ENCODE assay signal across 1 cellular context in the genomic region with DNA sequence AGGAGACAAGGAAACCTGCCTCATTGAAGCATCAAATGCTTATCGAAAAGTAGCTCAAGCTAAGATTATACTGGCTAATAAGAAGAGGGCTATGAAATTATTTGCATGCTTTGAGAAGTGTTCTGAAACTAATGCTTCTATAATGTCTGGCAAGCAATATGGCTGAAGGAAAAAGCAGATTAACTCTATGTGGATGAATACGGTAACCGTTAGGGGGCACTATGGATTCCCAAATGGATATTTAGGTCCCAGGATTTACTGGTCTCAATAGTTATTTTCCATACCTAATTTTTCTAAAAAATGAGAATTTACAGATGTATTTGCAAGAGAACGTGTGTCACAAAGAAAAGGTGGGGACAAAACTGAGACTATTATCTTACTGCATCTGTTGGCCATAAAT.
A peak's percentile ranks its signal among the peaks of the same experiment; 100 is the strongest.
TF ChIP-seq lines count a peak whose summit lies in the region.

No MANE protein-coding gene starts in this region.

TF ChIP-seq in H1, 55 proteins besides CTCF, POLR2A, EP300 and RAD21:
- TF ChIP-seq, protein P1, sequence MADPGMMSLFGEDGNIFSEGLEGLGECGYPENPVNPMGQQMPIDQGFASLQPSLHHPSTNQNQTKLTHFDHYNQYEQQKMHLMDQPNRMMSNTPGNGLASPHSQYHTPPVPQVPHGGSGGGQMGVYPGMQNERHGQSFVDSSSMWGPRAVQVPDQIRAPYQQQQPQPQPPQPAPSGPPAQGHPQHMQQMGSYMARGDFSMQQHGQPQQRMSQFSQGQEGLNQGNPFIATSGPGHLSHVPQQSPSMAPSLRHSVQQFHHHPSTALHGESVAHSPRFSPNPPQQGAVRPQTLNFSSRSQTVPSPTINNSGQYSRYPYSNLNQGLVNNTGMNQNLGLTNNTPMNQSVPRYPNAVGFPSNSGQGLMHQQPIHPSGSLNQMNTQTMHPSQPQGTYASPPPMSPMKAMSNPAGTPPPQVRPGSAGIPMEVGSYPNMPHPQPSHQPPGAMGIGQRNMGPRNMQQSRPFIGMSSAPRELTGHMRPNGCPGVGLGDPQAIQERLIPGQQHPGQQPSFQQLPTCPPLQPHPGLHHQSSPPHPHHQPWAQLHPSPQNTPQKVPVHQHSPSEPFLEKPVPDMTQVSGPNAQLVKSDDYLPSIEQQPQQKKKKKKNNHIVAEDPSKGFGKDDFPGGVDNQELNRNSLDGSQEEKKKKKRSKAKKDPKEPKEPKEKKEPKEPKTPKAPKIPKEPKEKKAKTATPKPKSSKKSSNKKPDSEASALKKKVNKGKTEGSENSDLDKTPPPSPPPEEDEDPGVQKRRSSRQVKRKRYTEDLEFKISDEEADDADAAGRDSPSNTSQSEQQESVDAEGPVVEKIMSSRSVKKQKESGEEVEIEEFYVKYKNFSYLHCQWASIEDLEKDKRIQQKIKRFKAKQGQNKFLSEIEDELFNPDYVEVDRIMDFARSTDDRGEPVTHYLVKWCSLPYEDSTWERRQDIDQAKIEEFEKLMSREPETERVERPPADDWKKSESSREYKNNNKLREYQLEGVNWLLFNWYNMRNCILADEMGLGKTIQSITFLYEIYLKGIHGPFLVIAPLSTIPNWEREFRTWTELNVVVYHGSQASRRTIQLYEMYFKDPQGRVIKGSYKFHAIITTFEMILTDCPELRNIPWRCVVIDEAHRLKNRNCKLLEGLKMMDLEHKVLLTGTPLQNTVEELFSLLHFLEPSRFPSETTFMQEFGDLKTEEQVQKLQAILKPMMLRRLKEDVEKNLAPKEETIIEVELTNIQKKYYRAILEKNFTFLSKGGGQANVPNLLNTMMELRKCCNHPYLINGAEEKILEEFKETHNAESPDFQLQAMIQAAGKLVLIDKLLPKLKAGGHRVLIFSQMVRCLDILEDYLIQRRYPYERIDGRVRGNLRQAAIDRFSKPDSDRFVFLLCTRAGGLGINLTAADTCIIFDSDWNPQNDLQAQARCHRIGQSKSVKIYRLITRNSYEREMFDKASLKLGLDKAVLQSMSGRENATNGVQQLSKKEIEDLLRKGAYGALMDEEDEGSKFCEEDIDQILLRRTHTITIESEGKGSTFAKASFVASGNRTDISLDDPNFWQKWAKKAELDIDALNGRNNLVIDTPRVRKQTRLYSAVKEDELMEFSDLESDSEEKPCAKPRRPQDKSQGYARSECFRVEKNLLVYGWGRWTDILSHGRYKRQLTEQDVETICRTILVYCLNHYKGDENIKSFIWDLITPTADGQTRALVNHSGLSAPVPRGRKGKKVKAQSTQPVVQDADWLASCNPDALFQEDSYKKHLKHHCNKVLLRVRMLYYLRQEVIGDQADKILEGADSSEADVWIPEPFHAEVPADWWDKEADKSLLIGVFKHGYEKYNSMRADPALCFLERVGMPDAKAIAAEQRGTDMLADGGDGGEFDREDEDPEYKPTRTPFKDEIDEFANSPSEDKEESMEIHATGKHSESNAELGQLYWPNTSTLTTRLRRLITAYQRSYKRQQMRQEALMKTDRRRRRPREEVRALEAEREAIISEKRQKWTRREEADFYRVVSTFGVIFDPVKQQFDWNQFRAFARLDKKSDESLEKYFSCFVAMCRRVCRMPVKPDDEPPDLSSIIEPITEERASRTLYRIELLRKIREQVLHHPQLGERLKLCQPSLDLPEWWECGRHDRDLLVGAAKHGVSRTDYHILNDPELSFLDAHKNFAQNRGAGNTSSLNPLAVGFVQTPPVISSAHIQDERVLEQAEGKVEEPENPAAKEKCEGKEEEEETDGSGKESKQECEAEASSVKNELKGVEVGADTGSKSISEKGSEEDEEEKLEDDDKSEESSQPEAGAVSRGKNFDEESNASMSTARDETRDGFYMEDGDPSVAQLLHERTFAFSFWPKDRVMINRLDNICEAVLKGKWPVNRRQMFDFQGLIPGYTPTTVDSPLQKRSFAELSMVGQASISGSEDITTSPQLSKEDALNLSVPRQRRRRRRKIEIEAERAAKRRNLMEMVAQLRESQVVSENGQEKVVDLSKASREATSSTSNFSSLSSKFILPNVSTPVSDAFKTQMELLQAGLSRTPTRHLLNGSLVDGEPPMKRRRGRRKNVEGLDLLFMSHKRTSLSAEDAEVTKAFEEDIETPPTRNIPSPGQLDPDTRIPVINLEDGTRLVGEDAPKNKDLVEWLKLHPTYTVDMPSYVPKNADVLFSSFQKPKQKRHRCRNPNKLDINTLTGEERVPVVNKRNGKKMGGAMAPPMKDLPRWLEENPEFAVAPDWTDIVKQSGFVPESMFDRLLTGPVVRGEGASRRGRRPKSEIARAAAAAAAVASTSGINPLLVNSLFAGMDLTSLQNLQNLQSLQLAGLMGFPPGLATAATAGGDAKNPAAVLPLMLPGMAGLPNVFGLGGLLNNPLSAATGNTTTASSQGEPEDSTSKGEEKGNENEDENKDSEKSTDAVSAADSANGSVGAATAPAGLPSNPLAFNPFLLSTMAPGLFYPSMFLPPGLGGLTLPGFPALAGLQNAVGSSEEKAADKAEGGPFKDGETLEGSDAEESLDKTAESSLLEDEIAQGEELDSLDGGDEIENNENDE (IDR thresholded peaks at IDR 0.05; ENCODE audit: insufficient replicate concordance, low read length), result peak; percentile 46
- TF ChIP-seq CHD2 (IDR thresholded peaks at IDR 0.05; ENCODE audit: low read length), result no peak
